1 cellular context compared by ENCODE assay signal in genomic region chr20:49245921-49246740, GRCh38.
A peak's percentile ranks its signal among the peaks of the same experiment; 100 is the strongest.
TF ChIP-seq lines count a peak whose summit lies in the region.

No MANE protein-coding gene starts in this region.

TF ChIP-seq in K562, 482 proteins besides CTCF, POLR2A, EP300 and RAD21 (continued from another document):
- TF ChIP-seq E2F8 (IDR thresholded peaks at IDR 0.05; ENCODE audit: low read depth, partially characterized antibody) (peak; percentile 31), RB1 (IDR thresholded peaks at IDR 0.05; ENCODE audit: low read depth) (peak; percentile 14; the same call in 1 of the 2 replicates), POLR2B (IDR thresholded peaks at IDR 0.05; ENCODE audit: low read depth, partially characterized antibody) (peak; percentile 31), KLF16 (IDR thresholded peaks at IDR 0.05) (peak; percentile 25; the same call in 1 of the 2 replicates), PRDM10 (IDR thresholded peaks at IDR 0.05; ENCODE audit: partially characterized antibody) (peak; percentile 62), SMC3 (conservative IDR thresholded peaks at IDR 0.05; ENCODE audit: insufficient read depth, low read depth, low read length) (peak; percentile 47; the same call in 1 of the 2 replicates), POLR3G (IDR thresholded peaks at IDR 0.05; ENCODE audit: extremely low read depth, insufficient read length, insufficient replicate concordance) (no peak), LEF1 (IDR thresholded peaks at IDR 0.05) (no peak), ATF7 (IDR thresholded peaks at IDR 0.05) (0 out of 2 replicates have a peak, but pooled peaks have one; percentile 56), SUPT5H (IDR thresholded peaks at IDR 0.05) (peak; percentile 51), RFX1 (IDR thresholded peaks at IDR 0.05) (no peak)
